Comparison of ENCODE assay signal across 25 cellular contexts in the genomic region with DNA sequence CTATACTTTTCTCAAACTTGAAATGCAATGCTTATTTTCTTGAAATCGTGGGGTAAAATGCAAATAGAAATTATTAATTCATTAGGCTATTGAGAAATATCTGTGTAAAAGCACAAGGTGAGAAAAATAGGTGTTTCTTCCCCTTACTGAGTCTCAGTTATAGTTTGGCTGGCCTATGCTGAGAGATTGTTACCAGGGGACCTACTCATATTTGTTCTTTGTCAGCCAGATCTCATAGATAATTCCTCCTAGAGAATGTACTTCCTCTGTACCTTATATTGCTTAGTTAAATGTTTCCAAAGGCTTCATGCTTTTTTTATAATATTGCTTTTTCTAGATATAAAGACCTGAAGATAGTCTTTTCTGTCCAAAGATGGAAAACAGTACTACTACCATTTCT. TPM values are rescaled to one million over a fixed set of nuclear protein-coding genes. Genes with fewer than 3 reads are reported as not detected.
"Had no signal": no experiment of that assay in that cellular context is flagged by ENCODE, and none has a peak within 500 bp of the region (broad histone marks: within the 10 kb centered on the region; RNA-seq: fewer than 3 reads in every experiment).

No MANE protein-coding gene starts in this region.

- H3K27ac ChIP-seq: epithelial cell of prostate, neutrophil, vagina had no signal

- H3K27me3 ChIP-seq: neutrophil, transverse colon, vagina had no signal

- H3K27ac Mint-ChIP-seq: activated B cell treated with CpG ODN at 0.5 μM for 24 hours; activated CD8-positive, alpha-beta T cell treated with anti-CD3 and anti-CD28 coated beads, Interleukin-2, amount 10 ng/mL, durations not matched to agents 7 days and 5 days; activated naive CD4-positive, alpha-beta T cell treated with anti-CD3 and anti-CD28 coated beads, Interleukin-2, amount 50 U/mL, for 72 hours; immature natural killer cell; naive thymus-derived CD8-positive, alpha-beta T cell; stimulated activated naive B cell treated with anti-CD40 and anti-IgM and Interleukin-4, amounts not matched to agents 10 μg/mL and 1 μg/mL and 100 μg/mL, for 72 hours; T-helper 1 cell treated with Interleukin-12 subunit alpha and Interleukin-12 subunit beta and Interleukin-4 antibody, amounts not matched to agents 30 μg/mL and 1 μg/mL, for 36 hours had no signal

- DNase-seq: activated B cell treated with CpG ODN at 0.5 μM for 24 hours; activated CD4-positive, alpha-beta T cell treated with anti-CD3 and anti-CD28 coated beads for 48 hours; activated CD8-positive, alpha-beta memory T cell treated with anti-CD3 and anti-CD28 coated beads, Interleukin-2, amount 50 U/mL, for 4 hours; activated CD8-positive, alpha-beta T cell treated with anti-CD3 and anti-CD28 coated beads, Interleukin-2, amount 10 ng/mL, durations not matched to agents 7 days and 5 days; activated gamma-delta T cell; activated T-cell treated with anti-CD3 and anti-CD28 coated beads, Interleukin-2, amount 50 U/mL, for 48 hours; central memory CD4-positive, alpha-beta T cell; cortex of kidney; effector memory CD4-positive, alpha-beta T cell; foreskin melanocyte; head of caudate nucleus; immature natural killer cell; left cardiac atrium; midbrain; naive thymus-derived CD8-positive, alpha-beta T cell; posterior cingulate gyrus; retina; stimulated activated CD4-positive, alpha-beta T cell treated with anti-CD3 and anti-CD28 coated beads, Interleukin-2, amount 100 ng/mL, for 48 hours; stimulated activated naive B cell treated with anti-CD40 and anti-IgM and Interleukin-4, amounts not matched to agents 10 μg/mL and 1 μg/mL and 100 μg/mL, for 72 hours; transverse colon had no signal

- H3K36me3 Mint-ChIP-seq: activated naive CD4-positive, alpha-beta T cell treated with anti-CD3 and anti-CD28 coated beads, Interleukin-2, amount 50 U/mL, for 72 hours; immature natural killer cell; naive thymus-derived CD8-positive, alpha-beta T cell; stimulated activated naive B cell treated with anti-CD40 and anti-IgM and Interleukin-4, amounts not matched to agents 10 μg/mL and 1 μg/mL and 100 μg/mL, for 72 hours had no signal

- H3K9me3 ChIP-seq: neutrophil, transverse colon, vagina had no signal

- H3K4me3 ChIP-seq: vagina had no signal

- H3K27me3 Mint-ChIP-seq: activated B cell treated with CpG ODN at 0.5 μM for 24 hours; naive thymus-derived CD8-positive, alpha-beta T cell; stimulated activated naive B cell treated with anti-CD40 and anti-IgM and Interleukin-4, amounts not matched to agents 10 μg/mL and 1 μg/mL and 100 μg/mL, for 72 hours had no signal

- H3K36me3 ChIP-seq: neutrophil, vagina had no signal

- H3K9me3 Mint-ChIP-seq: activated B cell treated with CpG ODN at 0.5 μM for 24 hours; activated naive CD4-positive, alpha-beta T cell treated with anti-CD3 and anti-CD28 coated beads, Interleukin-2, amount 50 U/mL, for 72 hours; immature natural killer cell; naive thymus-derived CD8-positive, alpha-beta T cell; stimulated activated naive B cell treated with anti-CD40 and anti-IgM and Interleukin-4, amounts not matched to agents 10 μg/mL and 1 μg/mL and 100 μg/mL, for 72 hours; T-helper 1 cell treated with Interleukin-12 subunit alpha and Interleukin-12 subunit beta and Interleukin-4 antibody, amounts not matched to agents 30 μg/mL and 1 μg/mL, for 36 hours had no signal

- H3K4me1 ChIP-seq: vagina had no signal

- H3K4me1 Mint-ChIP-seq: activated B cell treated with CpG ODN at 0.5 μM for 24 hours; immature natural killer cell; naive thymus-derived CD8-positive, alpha-beta T cell; stimulated activated naive B cell treated with anti-CD40 and anti-IgM and Interleukin-4, amounts not matched to agents 10 μg/mL and 1 μg/mL and 100 μg/mL, for 72 hours had no signal

- ATAC-seq: activated CD8-positive, alpha-beta T cell treated with anti-CD3 and anti-CD28 coated beads, Interleukin-2, amount 10 ng/mL, durations not matched to agents 7 days and 5 days; activated naive CD4-positive, alpha-beta T cell treated with anti-CD3 and anti-CD28 coated beads, Interleukin-2, amount 50 U/mL, for 72 hours; left cardiac atrium; naive thymus-derived CD8-positive, alpha-beta T cell; stimulated activated naive B cell treated with anti-CD40 and anti-IgM and Interleukin-4, amounts not matched to agents 10 μg/mL and 1 μg/mL and 100 μg/mL, for 72 hours had no signal

- H3K4me3 Mint-ChIP-seq: activated B cell treated with CpG ODN at 0.5 μM for 24 hours; activated CD8-positive, alpha-beta T cell treated with anti-CD3 and anti-CD28 coated beads, Interleukin-2, amount 10 ng/mL, durations not matched to agents 7 days and 5 days; immature natural killer cell; naive thymus-derived CD8-positive, alpha-beta T cell; stimulated activated naive B cell treated with anti-CD40 and anti-IgM and Interleukin-4, amounts not matched to agents 10 μg/mL and 1 μg/mL and 100 μg/mL, for 72 hours; T-helper 1 cell treated with Interleukin-12 subunit alpha and Interleukin-12 subunit beta and Interleukin-4 antibody, amounts not matched to agents 30 μg/mL and 1 μg/mL, for 36 hours had no signal

RNA-seq across cellular contexts. Expression of gene TRPC1, which starts 60.0 kb away (rescaled TPM):
- polyA plus RNA-seq: immature natural killer cell had no signal
